In the genomic region with DNA sequence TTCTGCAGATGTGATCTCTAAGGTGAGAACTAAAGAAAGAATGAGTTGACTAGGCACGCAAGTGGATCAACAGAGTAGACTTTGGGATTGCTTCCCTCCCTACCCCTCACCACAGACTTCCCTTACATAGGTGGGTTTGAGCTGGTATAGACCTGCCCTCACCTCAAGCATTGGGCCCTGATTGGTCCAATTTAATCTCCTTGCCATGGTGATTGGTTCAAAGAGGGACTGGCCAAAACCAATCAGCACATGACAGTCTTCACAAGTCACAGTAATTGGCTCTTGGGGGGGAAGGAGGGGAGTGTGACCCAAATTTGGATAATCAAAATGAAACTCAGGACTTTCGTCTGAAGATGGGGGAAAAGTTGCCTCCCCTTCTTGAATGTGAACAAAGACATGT, we compare ENCODE assay signal across 2 cellular contexts.
TF ChIP-seq lines count a peak whose summit lies in the region.

No MANE protein-coding gene starts in this region.

TF ChIP-seq in HepG2, 621 proteins besides CTCF, POLR2A, EP300 and RAD21:
- peak; percentile 36; the same call in 1 of the 2 replicates for TF ChIP-seq NFYB (CRISPR knock-in tag; IDR thresholded peaks at IDR 0.05)
- TF ChIP-seq, protein P1, sequence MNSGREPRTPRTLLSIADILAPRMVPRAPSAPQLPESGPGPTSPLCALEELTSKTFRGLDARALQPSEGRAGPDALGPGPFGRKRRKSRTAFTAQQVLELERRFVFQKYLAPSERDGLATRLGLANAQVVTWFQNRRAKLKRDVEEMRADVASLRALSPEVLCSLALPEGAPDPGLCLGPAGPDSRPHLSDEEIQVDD (CRISPR knock-in tag; IDR thresholded peaks at IDR 0.05; ENCODE audit: borderline replicate concordance): no peak
TF ChIP-seq in HepG2: peak in this region for 1.

TF ChIP-seq in WTC11, 78 proteins besides CTCF, POLR2A, EP300 and RAD21:
- TF ChIP-seq EMX1 (CRISPR knock-in tag; IDR thresholded peaks at IDR 0.05) (no peak), NFYB (CRISPR knock-in tag; conservative IDR thresholded peaks at IDR 0.05; ENCODE audit: low read depth) (peak; percentile 64), ESRRA (CRISPR knock-in tag; IDR thresholded peaks at IDR 0.05; ENCODE audit: borderline replicate concordance) (no peak)
- TF ChIP-seq, protein P2, sequence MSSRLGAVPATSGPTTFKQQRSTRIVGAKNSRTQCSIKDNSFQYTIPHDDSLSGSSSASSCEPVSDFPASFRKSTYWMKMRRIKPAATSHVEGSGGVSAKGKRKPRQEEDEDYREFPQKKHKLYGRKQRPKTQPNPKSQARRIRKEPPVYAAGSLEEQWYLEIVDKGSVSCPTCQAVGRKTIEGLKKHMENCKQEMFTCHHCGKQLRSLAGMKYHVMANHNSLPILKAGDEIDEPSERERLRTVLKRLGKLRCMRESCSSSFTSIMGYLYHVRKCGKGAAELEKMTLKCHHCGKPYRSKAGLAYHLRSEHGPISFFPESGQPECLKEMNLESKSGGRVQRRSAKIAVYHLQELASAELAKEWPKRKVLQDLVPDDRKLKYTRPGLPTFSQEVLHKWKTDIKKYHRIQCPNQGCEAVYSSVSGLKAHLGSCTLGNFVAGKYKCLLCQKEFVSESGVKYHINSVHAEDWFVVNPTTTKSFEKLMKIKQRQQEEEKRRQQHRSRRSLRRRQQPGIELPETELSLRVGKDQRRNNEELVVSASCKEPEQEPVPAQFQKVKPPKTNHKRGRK (CRISPR knock-in tag; IDR thresholded peaks at IDR 0.05; ENCODE audit: borderline replicate concordance): no peak
- TF ChIP-seq, protein P3, sequence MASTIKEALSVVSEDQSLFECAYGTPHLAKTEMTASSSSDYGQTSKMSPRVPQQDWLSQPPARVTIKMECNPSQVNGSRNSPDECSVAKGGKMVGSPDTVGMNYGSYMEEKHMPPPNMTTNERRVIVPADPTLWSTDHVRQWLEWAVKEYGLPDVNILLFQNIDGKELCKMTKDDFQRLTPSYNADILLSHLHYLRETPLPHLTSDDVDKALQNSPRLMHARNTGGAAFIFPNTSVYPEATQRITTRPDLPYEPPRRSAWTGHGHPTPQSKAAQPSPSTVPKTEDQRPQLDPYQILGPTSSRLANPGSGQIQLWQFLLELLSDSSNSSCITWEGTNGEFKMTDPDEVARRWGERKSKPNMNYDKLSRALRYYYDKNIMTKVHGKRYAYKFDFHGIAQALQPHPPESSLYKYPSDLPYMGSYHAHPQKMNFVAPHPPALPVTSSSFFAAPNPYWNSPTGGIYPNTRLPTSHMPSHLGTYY (CRISPR knock-in tag; IDR thresholded peaks at IDR 0.05): no peak
